In genomic region chrX:135985123-135985973, GRCh38 we compare ENCODE assay signal across 1 cellular context.
A peak's percentile ranks its signal among the peaks of the same experiment; 100 is the strongest.
TF ChIP-seq lines count a peak whose summit lies in the region.

SLC9A6 (plus strand) TSS chrX:135985435; CDS start chrX:135985659, 224 bp downstream.

TF ChIP-seq in HepG2, 621 proteins besides CTCF, POLR2A, EP300 and RAD21 (continued from another document):
- TF ChIP-seq PATZ1 (CRISPR knock-in tag; IDR thresholded peaks at IDR 0.05), result peak; percentile 29; the same call in 1 of the 2 replicates
- peak; percentile 49 for TF ChIP-seq ASH2L (IDR thresholded peaks at IDR 0.05; ENCODE audit: insufficient read length, low read depth, low read length)
- no peak for TF ChIP-seq MIER2 (CRISPR knock-in tag; IDR thresholded peaks at IDR 0.05)
- TF ChIP-seq ZNF546 (CRISPR knock-in tag; conservative IDR thresholded peaks at IDR 0.05), result no peak
- no peak for TF ChIP-seq PRMT3 (CRISPR knock-in tag; IDR thresholded peaks at IDR 0.05; ENCODE audit: borderline replicate concordance, low read depth)
- TF ChIP-seq HMGXB3 (CRISPR knock-in tag; IDR thresholded peaks at IDR 0.05; ENCODE audit: borderline replicate concordance), result no peak
- TF ChIP-seq KDM1A (CRISPR knock-in tag; IDR thresholded peaks at IDR 0.05), result no peak
- TF ChIP-seq PITX1 (CRISPR knock-in tag; IDR thresholded peaks at IDR 0.05), result no peak
- TF ChIP-seq SIX4 (CRISPR knock-in tag; IDR thresholded peaks at IDR 0.05), result no peak
- TF ChIP-seq AGO1 (IDR thresholded peaks at IDR 0.05; ENCODE audit: low read depth, low read length, poor library complexity, severe bottlenecking), result no peak
- TF ChIP-seq ISX (CRISPR knock-in tag; conservative IDR thresholded peaks at IDR 0.05), result no peak
- no peak for TF ChIP-seq ZNF256 (CRISPR knock-in tag; conservative IDR thresholded peaks at IDR 0.05)
- TF ChIP-seq CBX5 (CRISPR knock-in tag; IDR thresholded peaks at IDR 0.05; ENCODE audit: borderline replicate concordance), result no peak
- TF ChIP-seq PAF1 (CRISPR knock-in tag; IDR thresholded peaks at IDR 0.05), result no peak
- no peak for TF ChIP-seq ZNF557 (CRISPR knock-in tag; IDR thresholded peaks at IDR 0.05)
- TF ChIP-seq SP1 (IDR thresholded peaks at IDR 0.05), result no peak
- peak; percentile 56; the same call in 1 of the 2 replicates for TF ChIP-seq SP1 (CRISPR knock-in tag; IDR thresholded peaks at IDR 0.05)
- TF ChIP-seq ZNF143 (CRISPR knock-in tag; IDR thresholded peaks at IDR 0.05), result peak; percentile 82
- TF ChIP-seq MTA3 (CRISPR knock-in tag; IDR thresholded peaks at IDR 0.05), result no peak
- TF ChIP-seq GABPA (IDR thresholded peaks at IDR 0.05; ENCODE audit: low read depth, low read length), result no peak
- no peak for TF ChIP-seq GABPA (CRISPR knock-in tag; IDR thresholded peaks at IDR 0.05; ENCODE audit: low read depth)
- TF ChIP-seq ZBTB14 (CRISPR knock-in tag; IDR thresholded peaks at IDR 0.05), result peak; percentile 78
- no peak for TF ChIP-seq ZNF292 (CRISPR knock-in tag; IDR thresholded peaks at IDR 0.05; ENCODE audit: borderline replicate concordance, low read depth)
- no peak for TF ChIP-seq ZNF160 (CRISPR knock-in tag; IDR thresholded peaks at IDR 0.05)
